ENCODE assay signal across 9 cellular contexts in the genomic region with DNA sequence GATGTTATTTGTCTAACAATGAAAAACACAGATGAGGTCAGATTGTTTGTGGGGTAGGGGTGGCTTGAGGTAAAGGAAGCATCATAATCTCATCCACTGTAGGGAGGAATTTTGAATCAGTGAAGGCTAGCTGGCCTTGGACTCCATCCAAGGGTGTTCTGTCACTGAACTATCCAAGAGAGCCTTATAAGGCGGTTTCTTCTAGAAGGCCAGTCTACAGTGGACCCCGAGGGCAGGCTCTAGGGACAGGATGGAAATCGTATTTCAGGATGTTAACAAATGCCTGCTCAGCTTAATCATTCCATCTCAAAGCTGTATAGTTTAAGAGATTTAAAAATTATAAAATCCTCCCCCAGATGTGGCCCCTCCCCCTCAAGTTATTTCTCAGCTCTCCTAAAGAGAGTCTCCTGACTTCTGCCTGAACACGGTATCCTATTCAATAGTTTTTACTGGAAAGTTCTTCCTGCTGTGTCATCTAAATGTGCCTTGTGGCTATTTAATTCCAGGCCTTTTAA. TPM values are rescaled to one million over a fixed set of nuclear protein-coding genes. Genes with fewer than 3 reads are reported as not detected.
DNase-seq lines count a peak whose midpoint lies in the region; ATAC-seq and TF ChIP-seq lines count a peak whose summit lies in the region.
"Had no signal": no experiment of that assay in that cellular context is flagged by ENCODE, and none has a peak within 500 bp of the region (broad histone marks: within the 10 kb centered on the region; RNA-seq: fewer than 3 reads in every experiment).

No MANE protein-coding gene starts in this region.

- H3K79me1 ChIP-seq in H9 (ENCODE audit: insufficient read depth, low read depth, low read length, poor library complexity, severe bottlenecking), result no peaks in the 10 kb centered on the region

- no peak overlapping the region for H2BK5ac ChIP-seq in H9 (ENCODE audit: insufficient read length, low read length)

- H2BK15ac ChIP-seq in H9 (ENCODE audit: low read depth, low read length), result no peak overlapping the region

- no peak overlapping the region for H2AFZ ChIP-seq in H9 (ENCODE audit: low read length)

- no peak overlapping the region for H3K56ac ChIP-seq in H9 (ENCODE audit: insufficient read length, low read depth, low read length)

- H2BK120ac ChIP-seq in H9 (ENCODE audit: low read depth, low read length, poor library complexity, severe bottlenecking), result no peak overlapping the region

- H3K36me3 Mint-ChIP-seq in HFFc6 (ENCODE audit: low read depth) (peaks cover 57% of the 10 kb centered on the region), H9 (ENCODE audit: insufficient read depth in 1 of 3, low read depth in 3 of 3) (no peaks in the 10 kb centered on the region), endodermal cell (ENCODE audit: low read depth) (no peaks in the 10 kb centered on the region)

- no peaks in the 10 kb centered on the region for H4K20me1 ChIP-seq in H9 (ENCODE audit: control insufficient read depth, insufficient read depth, insufficient read length)

- peak overlapping the region; percentile 58 for H3K4me3 Mint-ChIP-seq in HFFc6
- H3K4me3 Mint-ChIP-seq in H9, result no peak overlapping the region
- H3K4me3 Mint-ChIP-seq in endodermal cell, result no peak overlapping the region

- no peak overlapping the region for H3K23ac ChIP-seq in H9 (ENCODE audit: insufficient read length, low read depth, low read length)

- H3K27ac Mint-ChIP-seq in HFFc6 (peak overlapping the region; percentile 93), H9 (no peak overlapping the region), endodermal cell (no peak overlapping the region)

- H3K36me3 ChIP-seq in endodermal cell (ENCODE audit: control insufficient read depth, insufficient read depth, low read length), result no peaks in the 10 kb centered on the region

- H3K9me3 ChIP-seq in H9 (ENCODE audit: control insufficient read depth, low read depth, low read length) (no peaks in the 10 kb centered on the region), endodermal cell (ENCODE audit: control insufficient read depth, low read length) (no peaks in the 10 kb centered on the region)

- no peaks in the 10 kb centered on the region for H3K27me3 Mint-ChIP-seq in HFFc6 (ENCODE audit: insufficient read depth)
- H3K27me3 Mint-ChIP-seq in H9 (ENCODE audit: low read depth), result peaks cover 19% of the 10 kb centered on the region
- H3K27me3 Mint-ChIP-seq in endodermal cell (ENCODE audit: insufficient read depth), result peaks cover 11% of the 10 kb centered on the region

- no peak overlapping the region for H3K4ac ChIP-seq in H9 (ENCODE audit: low read depth, low read length)

- ATAC-seq in left colon (no peak), GM18868 (IDR thresholded peaks at IDR 0.05; ENCODE audit: unreplicated experiment) (no peak)

- H3K27me3 ChIP-seq in H9 (ENCODE audit: insufficient read depth, low read length) (no peaks in the 10 kb centered on the region), endodermal cell (ENCODE audit: control insufficient read depth, insufficient read depth, low read length, poor library complexity, severe bottlenecking) (peaks cover 4% of the 10 kb centered on the region)

- no CpG with 5 or more reads among the region's 4 CpGs for WGBS in H9 (ENCODE audit: extremely low coverage, insufficient read length, low lambda C conversion rate)
- WGBS in endodermal cell (ENCODE audit: insufficient coverage in 1 of 2, insufficient read length in 1 of 2), 2 experiments, result 77 to 84% methylated on average over 2 to 4 of the region's 4 CpGs

- no peak overlapping the region for H4K91ac ChIP-seq in H9 (ENCODE audit: insufficient read length, low read depth, low read length)

- H3T11ph ChIP-seq in H9 (ENCODE audit: low read length), result no peak overlapping the region

- H3K14ac ChIP-seq in H9 (ENCODE audit: insufficient read depth, low read length), result no peak overlapping the region

- no peak overlapping the region for H3K4me2 ChIP-seq in H9 (ENCODE audit: insufficient read depth, insufficient read length, low read length)

- intact Hi-C loops in left colon (cut with DNase I, micrococcal nuclease), result no loop called here

- H4K8ac ChIP-seq in H9 (replicated peaks; ENCODE audit: insufficient read length, low read depth, low read length), result no peak overlapping the region

- peaks cover 100% of the 10 kb centered on the region for H3K4me1 Mint-ChIP-seq in HFFc6 (ENCODE audit: low read depth)
- peaks cover 14 to 19% of the 10 kb centered on the region in 2 experiments for H3K4me1 Mint-ChIP-seq in H9
- H3K4me1 Mint-ChIP-seq in endodermal cell, result peaks cover 24% of the 10 kb centered on the region

- H3K9ac ChIP-seq in H9 (ENCODE audit: extremely low read depth, insufficient read length, low read length) (no peak overlapping the region), endodermal cell (ENCODE audit: extremely low read depth, low read length, poor library complexity, severe bottlenecking) (no peak overlapping the region)

- H2BK12ac ChIP-seq in H9 (ENCODE audit: insufficient read length, low read depth, low read length), result no peak overlapping the region

- no peak overlapping the region for H2AK5ac ChIP-seq in H9 (ENCODE audit: insufficient read length, low read length)

- no peaks in the 10 kb centered on the region for H3K23me2 ChIP-seq in H9 (ENCODE audit: insufficient read length, low read depth, low read length, poor library complexity, severe bottlenecking)

- no peak overlapping the region for H2BK20ac ChIP-seq in H9 (ENCODE audit: low read depth, low read length, poor library complexity, severe bottlenecking)

- TF ChIP-seq CTCF in HFFc6 (IDR thresholded peaks at IDR 0.05), result no peak
- TF ChIP-seq CTCF in H9 (conservative IDR thresholded peaks at IDR 0.05), result no peak
- no peak for TF ChIP-seq CTCF in GM10266 (IDR thresholded peaks at IDR 0.05; ENCODE audit: control insufficient read depth, insufficient read depth, low read depth, missing control alignments)
- no peak for TF ChIP-seq CTCF in endodermal cell (conservative IDR thresholded peaks at IDR 0.05)

- no peak overlapping the region for H3K18ac ChIP-seq in H9 (ENCODE audit: insufficient read length, low read depth, low read length)

- H3K79me2 ChIP-seq in H9 (ENCODE audit: insufficient read depth, low read length), result no peaks in the 10 kb centered on the region

- H4K5ac ChIP-seq in H9 (ENCODE audit: insufficient read length, low read depth, low read length), result no peak overlapping the region

- H3K4me3 ChIP-seq in endodermal cell (ENCODE audit: low read length), result no peak overlapping the region

- H3K4me1 ChIP-seq in H9 (ENCODE audit: insufficient read depth, low read length) (no peaks in the 10 kb centered on the region), endodermal cell (ENCODE audit: control insufficient read depth, insufficient read depth, low read length) (no peaks in the 10 kb centered on the region)

- peak overlapping the region; percentile 54 for H3K27ac ChIP-seq in cingulate gyrus (ENCODE audit: low read depth, low read length)
- H3K27ac ChIP-seq in H9 (ENCODE audit: insufficient read length, low read depth, low read length), result no peak overlapping the region
- H3K27ac ChIP-seq in endodermal cell (ENCODE audit: low read depth, low read length), result no peak overlapping the region

- DNase-seq in HFFc6, result peak; percentile 83
- DNase-seq in left colon, result peak; percentile 18 to 56
- DNase-seq in smooth muscle cell of the brain vasculature (ENCODE audit: low read depth, low spot score), result peak; percentile 92
- no peak for DNase-seq in H9
- DNase-seq in GM10266 (ENCODE audit: extremely low spot score), result no peak
- no peak for DNase-seq in endodermal cell
- DNase-seq: Karpas-422 had no signal

- H3K9me3 Mint-ChIP-seq in HFFc6 (no peaks in the 10 kb centered on the region), H9 (no peaks in the 10 kb centered on the region), endodermal cell (no peaks in the 10 kb centered on the region)

RNA-seq across cellular contexts. Expression of gene IGFBP7, which starts 8.1 kb away (rescaled TPM):
- total RNA-seq in HFFc6 (2021; fragmentation: NEBNext Ultra II Directional; extraction: Animal tissue kit (Norgen Biotek cat#: 25700)), result 100 to 1,000 TPM; 464 to 821 (median 485) TPM
- 10 to 100 TPM; 55.3 to 98.0 TPM for total RNA-seq in left colon
- 0.37 and 0.42 TPM in 2 replicates for total RNA-seq in H9 (2021)
- total RNA-seq in endodermal cell, result 1 to 10 TPM in 1 of 2 donors, not detected in 1; 1.1 TPM
- 31.0 TPM for polyA plus RNA-seq in endodermal cell (2013, experiment 1 of 2)
- polyA plus RNA-seq in endodermal cell (2013, experiment 2 of 2), result 50.6 TPM

Comparison
In these comparisons a context has a peak if more than half of its experiments do, and no peak if none do; other contexts are left out.
1. DNase-seq: peak in HFFc6 (single experiment), left colon (2 of 2) and smooth muscle cell of the brain vasculature (single experiment); none in H9 (single experiment), GM10266 (single experiment) and endodermal cell (single experiment).
2. RNA of gene IGFBP7, which starts 8.1 kb away (total RNA-seq): 464 to 821 TPM in HFFc6 and 55.3 to 98.0 TPM in left colon; 1.1 TPM in endodermal cell and 0.37 to 0.42 TPM in H9; every median in the first group is over 10 times any median in the second.